14 cellular contexts compared by ENCODE assay signal in genomic region chr14:49593016-49593415, GRCh38. TPM values are rescaled to one million over a fixed set of nuclear protein-coding genes. Genes with fewer than 3 reads are reported as not detected.
A peak's percentile ranks its signal among the peaks of the same experiment; 100 is the strongest.
DNase-seq lines count a peak whose midpoint lies in the region; ATAC-seq and FAIRE-seq lines count a peak whose summit lies in the region.
"Had no signal": no experiment of that assay in that cellular context is flagged by ENCODE, and none has a peak within 500 bp of the region (broad histone marks: within the 10 kb centered on the region; RNA-seq: fewer than 3 reads in every experiment).

No MANE protein-coding gene starts in this region.

- DNase-seq in SK-MEL-5 (ENCODE audit: low read depth, low spot score) (peak; percentile 67), fibroblast of peridontal ligament (ENCODE audit: extremely low read depth) (peak; percentile 43), NCI-H82 (lab: John Stamatoyannopoulos, UW) (no peak)
- no peak for DNase-seq in activated CD4-positive, alpha-beta T cell treated with anti-CD3 and anti-CD28 coated beads, Interleukin-2, amount 10 ng/mL, durations not matched to agents 24 days and 14 days
- DNase-seq: activated gamma-delta T cell, body of pancreas, NCI-H2171 had no signal

- peak; percentile 81 for FAIRE-seq in A204.1 (lab: Jason Lieb, UNC)
- FAIRE-seq: A549 had no signal

- no peaks in the 10 kb centered on the region for H3K9me3 Mint-ChIP-seq in activated CD4-positive, alpha-beta T cell treated with anti-CD3 and anti-CD28 coated beads, Interleukin-2, amount 10 ng/mL, durations not matched to agents 24 days and 14 days
- H3K9me3 Mint-ChIP-seq: CD8-positive, alpha-beta T cell; natural killer cell treated with Interleukin-12 subunit alpha and Interleukin-12 subunit beta and Interleukin-15 and Interleukin-18, amount 100 ng/mL, for 72 hours had no signal

- H3K4me3 Mint-ChIP-seq in activated CD4-positive, alpha-beta T cell treated with anti-CD3 and anti-CD28 coated beads, Interleukin-2, amount 10 ng/mL, durations not matched to agents 24 days and 14 days: no peak overlapping the region
- H3K4me3 Mint-ChIP-seq: CD8-positive, alpha-beta T cell; natural killer cell treated with Interleukin-12 subunit alpha and Interleukin-12 subunit beta and Interleukin-15 and Interleukin-18, amount 100 ng/mL, for 72 hours had no signal

- no peaks in the 10 kb centered on the region for H3K27me3 Mint-ChIP-seq in activated CD4-positive, alpha-beta T cell treated with anti-CD3 and anti-CD28 coated beads, Interleukin-2, amount 10 ng/mL, durations not matched to agents 24 days and 14 days
- H3K27me3 Mint-ChIP-seq: natural killer cell treated with Interleukin-12 subunit alpha and Interleukin-12 subunit beta and Interleukin-15 and Interleukin-18, amount 100 ng/mL, for 72 hours had no signal

- peaks cover 2% of the 10 kb centered on the region for H3K36me3 Mint-ChIP-seq in activated CD4-positive, alpha-beta T cell treated with anti-CD3 and anti-CD28 coated beads, Interleukin-2, amount 10 ng/mL, durations not matched to agents 24 days and 14 days (ENCODE audit: low read depth)
- H3K36me3 Mint-ChIP-seq: CD8-positive, alpha-beta T cell; natural killer cell treated with Interleukin-12 subunit alpha and Interleukin-12 subunit beta and Interleukin-15 and Interleukin-18, amount 100 ng/mL, for 72 hours had no signal

- peaks cover 14% of the 10 kb centered on the region for H3K4me1 Mint-ChIP-seq in activated CD4-positive, alpha-beta T cell treated with anti-CD3 and anti-CD28 coated beads, Interleukin-2, amount 10 ng/mL, durations not matched to agents 24 days and 14 days

- intact Hi-C loops in activated CD4-positive, alpha-beta T cell treated with anti-CD3 and anti-CD28 coated beads, Interleukin-2, amount 10 ng/mL, durations not matched to agents 24 days and 14 days (cut with micrococcal nuclease): no loop called here

- in situ Hi-C loops in SK-MEL-5 (cut with HindIII; ENCODE audit: low pct_unique_long_range_greater_than_20kb, low sequenced_read_pairs): no loop called here

- ATAC-seq in HG02885 (IDR thresholded peaks at IDR 0.05; ENCODE audit: poor library complexity, unreplicated experiment) (peak; percentile 36), HG03039 (IDR thresholded peaks at IDR 0.05; ENCODE audit: unreplicated experiment) (no peak), HG02840 (IDR thresholded peaks at IDR 0.05; ENCODE audit: low FRiP score, unreplicated experiment) (no peak)
- ATAC-seq: body of pancreas; CD8-positive, alpha-beta T cell; natural killer cell treated with Interleukin-12 subunit alpha and Interleukin-12 subunit beta and Interleukin-15 and Interleukin-18, amount 100 ng/mL, for 72 hours had no signal

- no peak overlapping the region for H3K27ac Mint-ChIP-seq in activated CD4-positive, alpha-beta T cell treated with anti-CD3 and anti-CD28 coated beads, Interleukin-2, amount 10 ng/mL, durations not matched to agents 24 days and 14 days
- H3K27ac Mint-ChIP-seq: CD8-positive, alpha-beta T cell; natural killer cell treated with Interleukin-12 subunit alpha and Interleukin-12 subunit beta and Interleukin-15 and Interleukin-18, amount 100 ng/mL, for 72 hours had no signal

RNA-seq across cellular contexts. Expression of gene LRR1, which starts 5.7 kb away (rescaled TPM):
- 21.3 and 23.3 TPM in 2 replicates for total RNA-seq in SK-MEL-5 (2014; rRNA removed; shearing (Covaris generic))
- polyA plus RNA-seq in SK-MEL-5 (2015; cell fraction: cytosol; rRNA removed): 9.3 and 13.6 TPM in 2 replicates
- polyA plus RNA-seq in SK-MEL-5 (2015; cell fraction: nucleus; rRNA removed): 5.0 and 19.1 TPM in 2 replicates
- total RNA-seq in activated CD4-positive, alpha-beta T cell treated with anti-CD3 and anti-CD28 coated beads, Interleukin-2, amount 10 ng/mL, durations not matched to agents 24 days and 14 days: 47.7 and 50.4 TPM in 2 replicates

RNA-seq across cellular contexts. Expression of gene RPS29, which starts 6.8 kb away (rescaled TPM):
- total RNA-seq in SK-MEL-5 (2014; rRNA removed; shearing (Covaris generic)): 1,995 and 2,116 TPM in 2 replicates
- polyA plus RNA-seq in SK-MEL-5 (2015; cell fraction: cytosol; rRNA removed): 7,547 and 9,508 TPM in 2 replicates
- polyA plus RNA-seq in SK-MEL-5 (2015; cell fraction: nucleus; rRNA removed): 1,471 and 1,614 TPM in 2 replicates
- 1,960 and 2,033 TPM in 2 replicates for total RNA-seq in activated CD4-positive, alpha-beta T cell treated with anti-CD3 and anti-CD28 coated beads, Interleukin-2, amount 10 ng/mL, durations not matched to agents 24 days and 14 days

RNA-seq across cellular contexts. Expression of gene RPL36AL, which starts 27.4 kb away (rescaled TPM):
- total RNA-seq in SK-MEL-5 (2014; rRNA removed; shearing (Covaris generic)): 302 and 321 TPM in 2 replicates
- 142 and 180 TPM in 2 replicates for polyA plus RNA-seq in SK-MEL-5 (2015; cell fraction: cytosol; rRNA removed)
- polyA plus RNA-seq in SK-MEL-5 (2015; cell fraction: nucleus; rRNA removed): 16.7 and 27.9 TPM in 2 replicates
- total RNA-seq in activated CD4-positive, alpha-beta T cell treated with anti-CD3 and anti-CD28 coated beads, Interleukin-2, amount 10 ng/mL, durations not matched to agents 24 days and 14 days: 221 and 229 TPM in 2 replicates

RNA-seq across cellular contexts. Expression of gene MGAT2, which starts 27.6 kb away (rescaled TPM):
- total RNA-seq in SK-MEL-5 (2014; rRNA removed; shearing (Covaris generic)): 33.9 and 39.0 TPM in 2 replicates
- 27.4 and 35.2 TPM in 2 replicates for polyA plus RNA-seq in SK-MEL-5 (2015; cell fraction: cytosol; rRNA removed)
- 5.5 and 7.9 TPM in 2 replicates for polyA plus RNA-seq in SK-MEL-5 (2015; cell fraction: nucleus; rRNA removed)
- total RNA-seq in activated CD4-positive, alpha-beta T cell treated with anti-CD3 and anti-CD28 coated beads, Interleukin-2, amount 10 ng/mL, durations not matched to agents 24 days and 14 days: 45.6 and 48.5 TPM in 2 replicates

RNA-seq across cellular contexts. Expression of gene DNAAF2, which starts 42.0 kb away (rescaled TPM):
- total RNA-seq in SK-MEL-5 (2014; rRNA removed; shearing (Covaris generic)): 13.2 and 14.3 TPM in 2 replicates
- 13.4 and 14.1 TPM in 2 replicates for polyA plus RNA-seq in SK-MEL-5 (2015; cell fraction: cytosol; rRNA removed)
- 6.6 and 8.5 TPM in 2 replicates for polyA plus RNA-seq in SK-MEL-5 (2015; cell fraction: nucleus; rRNA removed)
- total RNA-seq in activated CD4-positive, alpha-beta T cell treated with anti-CD3 and anti-CD28 coated beads, Interleukin-2, amount 10 ng/mL, durations not matched to agents 24 days and 14 days: 12.3 and 12.5 TPM in 2 replicates

Comparison
In these comparisons a context has a peak if more than half of its experiments do, and no peak if none do; other contexts are left out.
1. DNase-seq: peak in SK-MEL-5 (single experiment) and fibroblast of peridontal ligament (single experiment); none in activated CD4-positive, alpha-beta T cell treated with anti-CD3 and anti-CD28 coated beads, Interleukin-2, amount 10 ng/mL, durations not matched to agents 24 days and 14 days (single experiment) and NCI-H82 (single experiment).